Comparison of ENCODE assay signal across 21 cellular contexts in genomic region chr5:34536699-34537098, GRCh38.
DNase-seq lines count a peak whose midpoint lies in the region; ATAC-seq and TF ChIP-seq lines count a peak whose summit lies in the region.
"Had no signal": no experiment of that assay in that cellular context is flagged by ENCODE, and none has a peak within 500 bp of the region (broad histone marks: within the 10 kb centered on the region; RNA-seq: fewer than 3 reads in every experiment).

No MANE protein-coding gene starts in this region.

- H3K36me3 ChIP-seq in ACC112 (ENCODE audit: insufficient read depth, low read length): no peaks in the 10 kb centered on the region
- peaks cover 10% of the 10 kb centered on the region for H3K36me3 ChIP-seq in OCI-LY3 (replicated peaks; ENCODE audit: low read depth, low read length)
- H3K36me3 ChIP-seq in hepatocyte (replicated peaks; ENCODE audit: insufficient read depth, low read depth): no peaks in the 10 kb centered on the region
- no peaks in the 10 kb centered on the region for H3K36me3 ChIP-seq in esophagus squamous epithelium
- H3K36me3 ChIP-seq: BE2C; BLaER1 treated with 17β-estradiol and CSF1 and Interleukin-3, amounts not matched to agents 10 nM and 100 nM had no signal

- H4K20me1 ChIP-seq in OCI-LY3 (ENCODE audit: insufficient read depth, low read length) (no peaks in the 10 kb centered on the region), hepatocyte (ENCODE audit: insufficient read depth, poor library complexity, severe bottlenecking) (no peaks in the 10 kb centered on the region)
- H4K20me1 ChIP-seq: BLaER1 treated with 17β-estradiol and CSF1 and Interleukin-3, amounts not matched to agents 10 nM and 100 nM had no signal

- H3K27me3 Mint-ChIP-seq in activated CD4-positive, alpha-beta T cell treated with anti-CD3 and anti-CD28 coated beads for 36 hours: peaks cover 30% of the 10 kb centered on the region
- peaks cover 25% of the 10 kb centered on the region for H3K27me3 Mint-ChIP-seq in activated CD4-positive, alpha-beta memory T cell treated with anti-CD3 and anti-CD28 coated beads for 36 hours

- H3K27me3 ChIP-seq in ACC112 (ENCODE audit: insufficient read depth, low read length) (no peaks in the 10 kb centered on the region), OCI-LY3 (ENCODE audit: low read depth, low read length) (no peaks in the 10 kb centered on the region), hepatocyte (no peaks in the 10 kb centered on the region), esophagus squamous epithelium (peaks cover 0 to 10% (median 0%) of the 10 kb centered on the region in 4 donors)
- H3K27me3 ChIP-seq: BLaER1 treated with 17β-estradiol and CSF1 and Interleukin-3, amounts not matched to agents 10 nM and 100 nM had no signal

- H3K4me2 ChIP-seq in OCI-LY3 (ENCODE audit: low read length) (0 out of 2 replicates have a peak overlapping the region, but pooled peaks have one; percentile 4), hepatocyte (no peak overlapping the region)
- H3K4me2 ChIP-seq: BLaER1 treated with 17β-estradiol and CSF1 and Interleukin-3, amounts not matched to agents 10 nM and 100 nM; GM23338 had no signal

- TF ChIP-seq POLR2A in esophagus squamous epithelium (IDR thresholded peaks at IDR 0.05): no peak

- no peak for DNase-seq in activated CD4-positive, alpha-beta T cell treated with anti-CD3 and anti-CD28 coated beads for 36 hours
- DNase-seq in activated CD4-positive, alpha-beta T cell treated with anti-CD3 and anti-CD28 coated beads for 48 hours: no peak
- DNase-seq in hepatocyte (ENCODE audit: low spot score): no peak
- DNase-seq in stimulated activated naive CD4-positive, alpha-beta T cell treated with Interleukin-2 at 50 U/mL for 16 hours (lab: John Stamatoyannopoulos, UW): no peak
- DNase-seq in esophagus squamous epithelium (lab: John Stamatoyannopoulos, UW): no peak
- DNase-seq in activated CD4-positive, alpha-beta memory T cell treated with anti-CD3 and anti-CD28 coated beads for 36 hours: no peak
- DNase-seq: ACHN; AML-193; BE2C; CD4-positive, alpha-beta T cell; CD8-positive, alpha-beta memory T cell; DMS79 treated with DMSO at 0.1 percent for 48 hours; GF-D8; H9 had no signal

- CTCF ChIA-PET in activated CD4-positive, alpha-beta T cell treated with anti-CD3 and anti-CD28 coated beads for 36 hours (lab: Charles Lee): interaction anchor here (2.1 to 3.3 kb wide), 2 partner anchors 9 to 13 kb away, joined by 7 to 27 read pairs; no protein-coding TSS in a partner anchor
- CTCF ChIA-PET in activated CD4-positive, alpha-beta memory T cell treated with anti-CD3 and anti-CD28 coated beads for 36 hours (lab: Charles Lee): interaction anchor here (2.5 to 4.4 kb wide), 3 partner anchors 12 to 362 kb away, joined by 18 to 40 read pairs (median 29); no protein-coding TSS in a partner anchor

- H3K4me3 ChIP-seq in ACC112 (ENCODE audit: low read depth, low read length) (no peak overlapping the region), OCI-LY3 (ENCODE audit: low read length) (no peak overlapping the region), hepatocyte (no peak overlapping the region), esophagus squamous epithelium (no peak overlapping the region)
- H3K4me3 ChIP-seq: BLaER1 treated with 17β-estradiol and CSF1 and Interleukin-3, amounts not matched to agents 10 nM and 100 nM; GM23338 had no signal

- H3K9me2 ChIP-seq in hepatocyte (replicated peaks; ENCODE audit: insufficient read depth): no peaks in the 10 kb centered on the region

- H3K9me3 Mint-ChIP-seq in activated CD4-positive, alpha-beta T cell treated with anti-CD3 and anti-CD28 coated beads for 36 hours (ENCODE audit: low read depth): no peaks in the 10 kb centered on the region
- no peaks in the 10 kb centered on the region for H3K9me3 Mint-ChIP-seq in activated CD4-positive, alpha-beta memory T cell treated with anti-CD3 and anti-CD28 coated beads for 36 hours
- H3K9me3 Mint-ChIP-seq: CD4-positive, alpha-beta T cell had no signal

- H3K9me3 ChIP-seq in OCI-LY3 (ENCODE audit: insufficient read depth, low read length) (peaks cover 9% of the 10 kb centered on the region; the same call in 1 of the 2 replicates), hepatocyte (ENCODE audit: low read depth) (no peaks in the 10 kb centered on the region), esophagus squamous epithelium (no peaks in the 10 kb centered on the region)
- H3K9me3 ChIP-seq: BE2C; BLaER1 treated with 17β-estradiol and CSF1 and Interleukin-3, amounts not matched to agents 10 nM and 100 nM had no signal

- peaks cover 41% of the 10 kb centered on the region for H3K4me1 Mint-ChIP-seq in activated CD4-positive, alpha-beta T cell treated with anti-CD3 and anti-CD28 coated beads for 36 hours
- H3K4me1 Mint-ChIP-seq in activated CD4-positive, alpha-beta memory T cell treated with anti-CD3 and anti-CD28 coated beads for 36 hours (ENCODE audit: low read depth): peaks cover 28% of the 10 kb centered on the region
- H3K4me1 Mint-ChIP-seq: CD14-positive monocyte; CD8-positive, alpha-beta memory T cell had no signal

- H2AFZ ChIP-seq in ACC112 (ENCODE audit: low read length, unreplicated experiment) (peak overlapping the region; percentile 32), OCI-LY3 (ENCODE audit: low read depth, low read length) (no peak overlapping the region), hepatocyte (no peak overlapping the region)
- H2AFZ ChIP-seq: GM23338 had no signal

- H3K36me3 Mint-ChIP-seq in activated CD4-positive, alpha-beta T cell treated with anti-CD3 and anti-CD28 coated beads for 36 hours (ENCODE audit: low read depth): no peaks in the 10 kb centered on the region
- H3K36me3 Mint-ChIP-seq in activated CD4-positive, alpha-beta memory T cell treated with anti-CD3 and anti-CD28 coated beads for 36 hours: no peaks in the 10 kb centered on the region
- H3K36me3 Mint-ChIP-seq: CD14-positive monocyte; CD8-positive, alpha-beta memory T cell had no signal

- H3K79me2 ChIP-seq in ACC112 (ENCODE audit: control insufficient read depth, insufficient read depth, low read length, unreplicated experiment) (no peaks in the 10 kb centered on the region), OCI-LY3 (ENCODE audit: low read length) (no peaks in the 10 kb centered on the region), hepatocyte (no peaks in the 10 kb centered on the region)

- H3K4me3 Mint-ChIP-seq in activated CD4-positive, alpha-beta T cell treated with anti-CD3 and anti-CD28 coated beads for 36 hours: no peak overlapping the region
- no peak overlapping the region for H3K4me3 Mint-ChIP-seq in activated CD4-positive, alpha-beta memory T cell treated with anti-CD3 and anti-CD28 coated beads for 36 hours
- H3K4me3 Mint-ChIP-seq: CD14-positive monocyte; CD4-positive, alpha-beta T cell; CD8-positive, alpha-beta memory T cell; GM23338; H9 had no signal

- no peak overlapping the region for H3K9ac ChIP-seq in OCI-LY3 (ENCODE audit: low read length)
- H3K9ac ChIP-seq: BLaER1 treated with 17β-estradiol and CSF1 and Interleukin-3, amounts not matched to agents 10 nM and 100 nM had no signal

- H3K4me1 ChIP-seq in ACC112 (ENCODE audit: control insufficient read depth, insufficient read depth, low read length, unreplicated experiment): peaks cover 38% of the 10 kb centered on the region
- peaks cover 59% of the 10 kb centered on the region for H3K4me1 ChIP-seq in OCI-LY3 (ENCODE audit: low read length)
- peaks cover 24% of the 10 kb centered on the region for H3K4me1 ChIP-seq in hepatocyte (ENCODE audit: insufficient read depth)
- peaks cover 0 to 17% (median 0%) of the 10 kb centered on the region in 3 donors for H3K4me1 ChIP-seq in esophagus squamous epithelium
- H3K4me1 ChIP-seq: BE2C; BLaER1 treated with 17β-estradiol and CSF1 and Interleukin-3, amounts not matched to agents 10 nM and 100 nM had no signal

- no peak for ATAC-seq in activated CD4-positive, alpha-beta T cell treated with anti-CD3 and anti-CD28 coated beads for 36 hours
- ATAC-seq: GM23338, HCT116 had no signal

- POLR2A ChIA-PET in activated CD4-positive, alpha-beta T cell treated with anti-CD3 and anti-CD28 coated beads for 36 hours (lab: Charles Lee): no interaction called here
- POLR2A ChIA-PET in activated CD4-positive, alpha-beta memory T cell treated with anti-CD3 and anti-CD28 coated beads for 36 hours (lab: Charles Lee): no interaction called here

- no peak for TF ChIP-seq CTCF in OCI-LY3 (IDR thresholded peaks at IDR 0.05; ENCODE audit: low read depth, low read length)
- TF ChIP-seq CTCF in hepatocyte (IDR thresholded peaks at IDR 0.05; ENCODE audit: poor library complexity): no peak
- no peak for TF ChIP-seq CTCF in esophagus squamous epithelium (IDR thresholded peaks at IDR 0.05)

- intact Hi-C loops in activated CD4-positive, alpha-beta T cell treated with anti-CD3 and anti-CD28 coated beads for 36 hours (cut with DNase I, micrococcal nuclease): loop anchor here (2.0 kb wide), 2 partner anchors 38 to 56 kb away; no protein-coding TSS in a partner anchor
- intact Hi-C loops in esophagus squamous epithelium (cut with DNase I): loop anchor here (10.0 kb wide), 1 partner anchor 52 kb away; no protein-coding TSS in a partner anchor
- intact Hi-C loops in activated CD4-positive, alpha-beta memory T cell treated with anti-CD3 and anti-CD28 coated beads for 36 hours (cut with micrococcal nuclease): loop anchor here (2.0 to 10.0 kb wide), 3 partner anchors 56 to 532 kb away; partner anchors contain the start of genes AMACR and RAI14

- H3K27ac ChIP-seq in ACC112 (ENCODE audit: low read depth, low read length) (no peak overlapping the region), OCI-LY3 (ENCODE audit: low read length) (peak overlapping the region; percentile 98), hepatocyte (peak overlapping the region; percentile 84), esophagus squamous epithelium (no peak overlapping the region)
- H3K27ac ChIP-seq: 22Rv1; BLaER1 treated with 17β-estradiol and CSF1 and Interleukin-3, amounts not matched to agents 10 nM and 100 nM had no signal

- peak overlapping the region; percentile 21 for H3K27ac Mint-ChIP-seq in activated CD4-positive, alpha-beta T cell treated with anti-CD3 and anti-CD28 coated beads for 36 hours
- H3K27ac Mint-ChIP-seq in activated CD4-positive, alpha-beta memory T cell treated with anti-CD3 and anti-CD28 coated beads for 36 hours: no peak overlapping the region
- H3K27ac Mint-ChIP-seq: CD14-positive monocyte; CD4-positive, alpha-beta T cell; CD8-positive, alpha-beta memory T cell; GM23338; H9 had no signal

Comparison
In these comparisons a context has a peak if more than half of its experiments do, and no peak if none do; other contexts are left out.
1. H3K27ac ChIP-seq: peak in OCI-LY3 (single experiment) and hepatocyte (single experiment); none in ACC112 (single experiment) and esophagus squamous epithelium (0 of 4).